In the genomic region with DNA sequence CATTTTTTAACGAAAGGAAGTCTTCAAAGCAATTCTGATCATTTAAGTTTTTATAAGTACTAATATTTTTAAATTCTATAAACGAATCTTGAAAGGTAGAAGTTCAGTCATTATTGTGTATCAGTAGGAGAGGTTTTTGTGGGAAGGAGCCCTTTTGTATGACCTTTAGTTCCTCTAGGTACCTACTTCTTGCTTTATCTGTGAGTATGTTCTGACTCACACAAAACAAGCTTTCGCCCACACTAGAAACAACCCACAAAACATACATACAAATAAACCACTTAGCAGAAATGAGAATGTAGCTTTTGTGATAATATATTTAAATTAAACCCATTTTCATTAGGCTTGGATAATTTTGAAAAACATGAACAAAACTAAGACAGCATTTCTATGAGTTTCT, we compare ENCODE assay signal across 1 cellular context.
TF ChIP-seq lines count a peak whose summit lies in the region.

No MANE protein-coding gene starts in this region.

TF ChIP-seq in GM12878, 131 proteins besides CTCF, POLR2A, EP300 and RAD21:
- TF ChIP-seq NFXL1 (IDR thresholded peaks at IDR 0.05; ENCODE audit: borderline replicate concordance) (no peak), NFIC (IDR thresholded peaks at IDR 0.05; ENCODE audit: low read depth, low read length) (peak; percentile 23; the same call in 1 of the 2 replicates), RUNX3 (IDR thresholded peaks at IDR 0.05; ENCODE audit: low read length) (peak; percentile 72), ATF7 (IDR thresholded peaks at IDR 0.05; ENCODE audit: low read depth) (0 out of 2 replicates have a peak, but pooled peaks have one; percentile 10), JUNB (IDR thresholded peaks at IDR 0.05) (peak; percentile 43; the same call in 1 of the 2 replicates)
TF ChIP-seq in GM12878: peak in this region for 4.
